10 cellular contexts compared by ENCODE assay signal in genomic region chr20:19785886-19786285, GRCh38. TPM values are rescaled to one million over a fixed set of nuclear protein-coding genes. Genes with fewer than 3 reads are reported as not detected.
A peak's percentile ranks its signal among the peaks of the same experiment; 100 is the strongest.
DNase-seq lines count a peak whose midpoint lies in the region; ATAC-seq and TF ChIP-seq lines count a peak whose summit lies in the region.
"Had no signal": no experiment of that assay in that cellular context is flagged by ENCODE, and none has a peak within 500 bp of the region (broad histone marks: within the 10 kb centered on the region; RNA-seq: fewer than 3 reads in every experiment).

No MANE protein-coding gene starts in this region.

- 83 to 100% methylated on average over 1 of the region's 1 CpG for WGBS in transverse colon (ENCODE audit: low coverage in 1 of 2), 2 donors

- ATAC-seq in left lobe of liver, result no peak

- TF ChIP-seq CTCF in RWPE1 (conservative IDR thresholded peaks at IDR 0.05; ENCODE audit: low read depth), result no peak
- no peak for TF ChIP-seq CTCF in mesothelial cell of epicardium (IDR thresholded peaks at IDR 0.05; ENCODE audit: unreplicated experiment)
- TF ChIP-seq CTCF in transverse colon (IDR thresholded peaks at IDR 0.05), result no peak

- intact Hi-C loops in transverse colon (cut with DNase I; ENCODE audit: low total_unique reads) (loop anchor here (5.0 kb wide), 1 partner anchor 211 kb away; no protein-coding TSS in a partner anchor), posterior cingulate gyrus (cut with DNase I) (loop anchor here (1.0 to 5.0 kb wide), 3 partner anchors 46 to 209 kb away; no protein-coding TSS in a partner anchor)

- no peak for TF ChIP-seq EP300 in transverse colon (IDR thresholded peaks at IDR 0.05; ENCODE audit: low read depth)

- H3K27ac ChIP-seq in RWPE1 (peak overlapping the region; percentile 94), epithelial cell of prostate (peak overlapping the region; percentile 76), transverse colon (peak overlapping the region; percentile 45 to 71 (median 60))

- H3K27me3 Mint-ChIP-seq in mesothelial cell of epicardium (ENCODE audit: low read depth), result no peaks in the 10 kb centered on the region

- H3K27ac Mint-ChIP-seq in mesothelial cell of epicardium, result peak overlapping the region; percentile 80

- no peak for TF ChIP-seq POLR2A in transverse colon (IDR thresholded peaks at IDR 0.05)

- peaks cover 43% of the 10 kb centered on the region for H3K4me1 Mint-ChIP-seq in mesothelial cell of epicardium

- peaks cover 18% of the 10 kb centered on the region for H3K9me3 Mint-ChIP-seq in mesothelial cell of epicardium

- H3K4me3 Mint-ChIP-seq in mesothelial cell of epicardium, result no peak overlapping the region

- POLR2A ChIA-PET in RWPE1 (lab: Yijun Ruan, JAX; ENCODE audit: low non-redundant PET), result no interaction called here

- H3K4me1 ChIP-seq in transverse colon, result peaks cover 8 to 38% (median 25%) of the 10 kb centered on the region in 4 donors

- no peaks in the 10 kb centered on the region for H3K36me3 ChIP-seq in transverse colon
- H3K36me3 ChIP-seq: stomach had no signal

- no peaks in the 10 kb centered on the region for H3K9me3 ChIP-seq in transverse colon
- H3K9me3 ChIP-seq: stomach had no signal

- no peak overlapping the region for H3K4me3 ChIP-seq in transverse colon
- H3K4me3 ChIP-seq: stomach had no signal

- H3K36me3 Mint-ChIP-seq in mesothelial cell of epicardium, result peaks cover 21% of the 10 kb centered on the region

- in situ Hi-C loops in transverse colon (cut with MboI; ENCODE audit: low pct_ligation_motif_present in 1 of 4, low pct_unique_long_range_greater_than_20kb in 1 of 4, low sequenced_read_pairs in 3 of 4), result loop anchor here (10.0 to 25.0 kb wide), 5 partner anchors 91 to 219 kb away; no protein-coding TSS in a partner anchor

- CTCF ChIA-PET in RWPE1 (lab: Yijun Ruan, JAX), result interaction anchor here (0.5 to 1.2 kb wide), 5 partner anchors 15 to 231 kb away, joined by 3 to 4 read pairs (median 4); partner anchors contain the start of gene NAA20

- no peak for DNase-seq in RWPE1 (ENCODE audit: low spot score)
- DNase-seq in epithelial cell of prostate (ENCODE audit: low read depth, low spot score), result no peak
- no peak for DNase-seq in mesothelial cell of epicardium (ENCODE audit: low spot score in 2 of 2, unreplicated experiment in 2 of 2)
- no peak for DNase-seq in transverse colon
- no peak for DNase-seq in NCI-H1436 (lab: John Stamatoyannopoulos, UW)
- DNase-seq in posterior cingulate gyrus, result no peak
- no peak for DNase-seq in HT-29 (ENCODE audit: low spot score)
- no peak for DNase-seq in left lobe of liver (ENCODE audit: low spot score)
- DNase-seq: Calu3, stomach had no signal

- H3K27me3 ChIP-seq in transverse colon, result no peaks in the 10 kb centered on the region
- H3K27me3 ChIP-seq: stomach had no signal

RNA-seq across cellular contexts. Expression of gene RIN2, which starts 27.8 kb away (rescaled TPM):
- total RNA-seq in mesothelial cell of epicardium (57.9 to 63.1 TPM (median 59.4 TPM) in 3 replicates), transverse colon (100 to 1,000 TPM in 2 of 4 donors, 10 to 100 TPM in 2; 53.2 to 157 (median 104) TPM), left lobe of liver (13.8 TPM)
- 26.6 and 31.9 TPM in 2 replicates for total RNA-seq in HT-29 (2014; rRNA removed; shearing (Covaris generic))
